In genomic region chr9:81002242-81002641, GRCh38 we compare ENCODE assay signal across 13 cellular contexts.
DNase-seq lines count a peak whose midpoint lies in the region; ATAC-seq, FAIRE-seq and TF ChIP-seq lines count a peak whose summit lies in the region.
"Had no signal": no experiment of that assay in that cellular context is flagged by ENCODE, and none has a peak within 500 bp of the region (broad histone marks: within the 10 kb centered on the region; RNA-seq: fewer than 3 reads in every experiment).

No MANE protein-coding gene starts in this region.

- no peaks in the 10 kb centered on the region for H3K9me3 ChIP-seq in ovary
- no peaks in the 10 kb centered on the region for H3K9me3 ChIP-seq in transverse colon
- H3K9me3 ChIP-seq: neutrophil had no signal

- H3K27me3 ChIP-seq in ovary (no peaks in the 10 kb centered on the region), transverse colon (no peaks in the 10 kb centered on the region)
- H3K27me3 ChIP-seq: neutrophil had no signal

- DNase-seq in Caki2 (ENCODE audit: low read depth) = peak; percentile 10
- DNase-seq in H54 (ENCODE audit: insufficient read length, low spot score) = no peak
- DNase-seq in SW480 (ENCODE audit: low spot score) = peak; percentile 99
- DNase-seq in kidney glomerular epithelial cell (lab: John Stamatoyannopoulos, UW) = peak; percentile 67
- DNase-seq in ovary = no peak
- DNase-seq in transverse colon = no peak
- DNase-seq: left cardiac atrium; NCI-H226; stimulated activated naive CD4-positive, alpha-beta T cell treated with Interleukin-2 at 50 U/mL for 16 hours had no signal

- no peak for TF ChIP-seq EP300 in ovary (IDR thresholded peaks at IDR 0.05)
- no peak for TF ChIP-seq EP300 in transverse colon (IDR thresholded peaks at IDR 0.05; ENCODE audit: low read depth)

- WGBS in ovary, 3 donors = 67 to 83% (median 77%) methylated on average over 3 of the region's 3 CpGs
- 64 to 70% methylated on average over 2 to 3 of the region's 3 CpGs for WGBS in transverse colon (ENCODE audit: low coverage in 1 of 2), 2 donors

- TF ChIP-seq POLR2A in H54 (IDR thresholded peaks at IDR 0.05; ENCODE audit: low read depth, low read length) = no peak
- no peak for TF ChIP-seq POLR2A in ovary (IDR thresholded peaks at IDR 0.05)
- TF ChIP-seq POLR2A in transverse colon (IDR thresholded peaks at IDR 0.05) = no peak

- FAIRE-seq in H54 (lab: Jason Lieb, UNC) = peak; percentile 67
- FAIRE-seq: TTC549 had no signal

- no peaks in the 10 kb centered on the region for H3K36me3 ChIP-seq in ovary
- no peaks in the 10 kb centered on the region for H3K36me3 ChIP-seq in transverse colon
- H3K36me3 ChIP-seq: neutrophil had no signal

- intact Hi-C loops in ovary (cut with DNase I) (no loop called here), transverse colon (cut with DNase I; ENCODE audit: low total_unique reads) (no loop called here)

- no peak for ATAC-seq in GM19035 (IDR thresholded peaks at IDR 0.05; ENCODE audit: unreplicated experiment)
- ATAC-seq: activated T-helper 17 cell treated with anti-CD3 and anti-CD28 coated beads, Interleukin-2, amount 50 U/mL, for 72 hours; left cardiac atrium had no signal

- H3K4me1 ChIP-seq in ovary (ENCODE audit: insufficient read depth) (no peaks in the 10 kb centered on the region), transverse colon (no peaks in the 10 kb centered on the region)

- in situ Hi-C loops in Caki2 (cut with HindIII; ENCODE audit: low pct_unique_long_range_greater_than_20kb, low sequenced_read_pairs) (no loop called here), transverse colon (cut with MboI; ENCODE audit: low pct_ligation_motif_present in 1 of 4, low pct_unique_long_range_greater_than_20kb in 1 of 4, low sequenced_read_pairs in 3 of 4) (no loop called here)

- TF ChIP-seq CTCF in ovary (IDR thresholded peaks at IDR 0.05) = no peak
- no peak for TF ChIP-seq CTCF in transverse colon (IDR thresholded peaks at IDR 0.05)

- H3K4me3 ChIP-seq in ovary (no peak overlapping the region), transverse colon (no peak overlapping the region)

- H3K27ac ChIP-seq in ovary (no peak overlapping the region), transverse colon (no peak overlapping the region)
- H3K27ac ChIP-seq: neutrophil had no signal

Comparison
In these comparisons a context has a peak if more than half of its experiments do, and no peak if none do; other contexts are left out.
1. DNase-seq: peak in Caki2 (single experiment), SW480 (single experiment) and kidney glomerular epithelial cell (single experiment); none in H54 (single experiment), ovary (0 of 5) and transverse colon (single experiment).